9 cellular contexts compared by ENCODE assay signal in genomic region chr4:2280531-2281300, GRCh38. TPM values are rescaled to one million over a fixed set of nuclear protein-coding genes. Genes with fewer than 3 reads are reported as not detected.
DNase-seq lines count a peak whose midpoint lies in the region; TF ChIP-seq lines count a peak whose summit lies in the region.
"Had no signal": no experiment of that assay in that cellular context is flagged by ENCODE, and none has a peak within 500 bp of the region (broad histone marks: within the 10 kb centered on the region; RNA-seq: fewer than 3 reads in every experiment).

No MANE protein-coding gene starts in this region.

- H4K8ac ChIP-seq in H9 (replicated peaks; ENCODE audit: insufficient read length, low read depth, low read length), result no peak overlapping the region

- H3K4ac ChIP-seq in H9 (ENCODE audit: low read depth, low read length), result no peak overlapping the region

- peak; percentile 4 for DNase-seq in NCI-H510A treated with DMSO at 0.1 percent for 48 hours (lab: John Stamatoyannopoulos, UW)
- DNase-seq in NCI-H510A (lab: John Stamatoyannopoulos, UW), result no peak
- no peak for DNase-seq in MM.1S
- DNase-seq in chondrocyte (ENCODE audit: low spot score), result no peak
- peak; percentile 67 for DNase-seq in pons (ENCODE audit: low spot score)
- no peak for DNase-seq in NCI-H748 (lab: John Stamatoyannopoulos, UW; ENCODE audit: unreplicated experiment)
- no peak for DNase-seq in NOMO-1 treated with DMSO at 0.1 percent for 48 hours (lab: John Stamatoyannopoulos, UW; ENCODE audit: unreplicated experiment)
- DNase-seq in H9, result no peak
- DNase-seq: NCI-H1694 treated with DMSO at 0.1 percent for 48 hours had no signal

- no peaks in the 10 kb centered on the region for H4K20me1 ChIP-seq in MM.1S (ENCODE audit: insufficient read depth, low read length)
- no peaks in the 10 kb centered on the region for H4K20me1 ChIP-seq in H9 (ENCODE audit: control insufficient read depth, insufficient read depth, insufficient read length)

- H3T11ph ChIP-seq in H9 (ENCODE audit: low read length), result no peak overlapping the region

- H3K27me3 Mint-ChIP-seq in chondrocyte (ENCODE audit: low read depth), result no peaks in the 10 kb centered on the region
- peaks cover 3% of the 10 kb centered on the region for H3K27me3 Mint-ChIP-seq in H9 (ENCODE audit: low read depth)

- no peaks in the 10 kb centered on the region for H3K23me2 ChIP-seq in H9 (ENCODE audit: insufficient read length, low read depth, low read length, poor library complexity, severe bottlenecking)

- no peaks in the 10 kb centered on the region for H3K9me2 ChIP-seq in MM.1S (replicated peaks; ENCODE audit: insufficient read depth, low read length)

- H2BK15ac ChIP-seq in H9 (ENCODE audit: low read depth, low read length), result no peak overlapping the region; the same call in 1 of the 2 replicates

- H3K27ac ChIP-seq in MM.1S (ENCODE audit: low read length) (peak overlapping the region; percentile 86; the same call in 1 of the 2 replicates), H9 (ENCODE audit: insufficient read length, low read depth, low read length) (no peak overlapping the region)

- no peak overlapping the region for H3K23ac ChIP-seq in H9 (ENCODE audit: insufficient read length, low read depth, low read length)

- no CpG with 5 or more reads among the region's 13 CpGs for WGBS in H9 (ENCODE audit: extremely low coverage, insufficient read length, low lambda C conversion rate)

- no peak overlapping the region for H4K91ac ChIP-seq in H9 (ENCODE audit: insufficient read length, low read depth, low read length)

- H3K18ac ChIP-seq in H9 (ENCODE audit: insufficient read length, low read depth, low read length), result no peak overlapping the region

- H3K56ac ChIP-seq in H9 (ENCODE audit: insufficient read length, low read depth, low read length), result no peak overlapping the region

- no peak overlapping the region for H3K27ac Mint-ChIP-seq in chondrocyte (ENCODE audit: unreplicated experiment)
- H3K27ac Mint-ChIP-seq in H9, result no peak overlapping the region

- no peak overlapping the region for H2BK5ac ChIP-seq in H9 (ENCODE audit: insufficient read length, low read length)

- no peak overlapping the region for H3K9ac ChIP-seq in MM.1S (ENCODE audit: low read length)
- no peak overlapping the region for H3K9ac ChIP-seq in H9 (ENCODE audit: extremely low read depth, insufficient read length, low read length)

- H2BK20ac ChIP-seq in H9 (ENCODE audit: low read depth, low read length, poor library complexity, severe bottlenecking), result no peak overlapping the region

- no peak overlapping the region for H4K5ac ChIP-seq in H9 (ENCODE audit: insufficient read length, low read depth, low read length)

- H3K9me3 Mint-ChIP-seq in chondrocyte (ENCODE audit: low read depth), result no peaks in the 10 kb centered on the region
- no peaks in the 10 kb centered on the region for H3K9me3 Mint-ChIP-seq in H9

- no peaks in the 10 kb centered on the region for H3K36me3 ChIP-seq in MM.1S (replicated peaks; ENCODE audit: insufficient read depth, low read length)

- H2BK120ac ChIP-seq in H9 (ENCODE audit: low read depth, low read length, poor library complexity, severe bottlenecking), result no peak overlapping the region

- no peaks in the 10 kb centered on the region for H3K9me3 ChIP-seq in MM.1S (replicated peaks; ENCODE audit: insufficient read depth, low read length)
- H3K9me3 ChIP-seq in H9 (ENCODE audit: control insufficient read depth, low read depth, low read length), result no peaks in the 10 kb centered on the region

- H3F3A ChIP-seq in MM.1S (ENCODE audit: insufficient read depth, low read length), result peaks cover 16% of the 10 kb centered on the region

- H3K4me3 Mint-ChIP-seq in chondrocyte (ENCODE audit: unreplicated experiment) (no peak overlapping the region), H9 (no peak overlapping the region)

- H2AFZ ChIP-seq in MM.1S (ENCODE audit: low read length) (no peak overlapping the region), H9 (ENCODE audit: low read length) (no peak overlapping the region)

- no peaks in the 10 kb centered on the region for H3K79me2 ChIP-seq in MM.1S (ENCODE audit: low read length)
- no peaks in the 10 kb centered on the region for H3K79me2 ChIP-seq in H9 (ENCODE audit: insufficient read depth, low read length)

- TF ChIP-seq CTCF in MM.1S (IDR thresholded peaks at IDR 0.05; ENCODE audit: low read length) (no peak), chondrocyte (IDR thresholded peaks at IDR 0.05) (peak; percentile 58), H9 (conservative IDR thresholded peaks at IDR 0.05) (no peak)

- no peak overlapping the region for H3K4me2 ChIP-seq in MM.1S (ENCODE audit: low read depth, low read length)
- no peak overlapping the region for H3K4me2 ChIP-seq in H9 (ENCODE audit: insufficient read depth, insufficient read length, low read length)

- no peak overlapping the region for H3K14ac ChIP-seq in H9 (ENCODE audit: insufficient read depth, low read length)

- no peaks in the 10 kb centered on the region for H3K36me3 Mint-ChIP-seq in chondrocyte (ENCODE audit: low read depth)
- no peaks in the 10 kb centered on the region; a peak in 1 of 7 replicates for H3K36me3 Mint-ChIP-seq in H9 (ENCODE audit: insufficient read depth in 1 of 3, low read depth in 3 of 3)

- peaks cover 5% of the 10 kb centered on the region for H3K4me1 Mint-ChIP-seq in chondrocyte (ENCODE audit: low read depth)
- H3K4me1 Mint-ChIP-seq in H9, result no peaks in the 10 kb centered on the region; a peak in 1 of 4 replicates

- no peak overlapping the region for H2BK12ac ChIP-seq in H9 (ENCODE audit: insufficient read length, low read depth, low read length)

- no peaks in the 10 kb centered on the region for H3K79me1 ChIP-seq in H9 (ENCODE audit: insufficient read depth, low read depth, low read length, poor library complexity, severe bottlenecking)

- no peak overlapping the region for H2AK5ac ChIP-seq in H9 (ENCODE audit: insufficient read length, low read length)

- H3K4me1 ChIP-seq in MM.1S (ENCODE audit: low read length), result peaks cover 20% of the 10 kb centered on the region
- no peaks in the 10 kb centered on the region for H3K4me1 ChIP-seq in H9 (ENCODE audit: insufficient read depth, low read length)

- no peak overlapping the region for H3K4me3 ChIP-seq in MM.1S (ENCODE audit: low read length)

- H3K27me3 ChIP-seq in MM.1S (replicated peaks; ENCODE audit: insufficient read depth, low read length) (no peaks in the 10 kb centered on the region), H9 (ENCODE audit: insufficient read depth, low read length) (no peaks in the 10 kb centered on the region)

RNA-seq across cellular contexts. Expression of gene MXD4, which starts 18.8 kb away (rescaled TPM):
- total RNA-seq in chondrocyte, result 80.3 to 114 TPM (median 82.7 TPM) in 3 replicates
- 24.1 and 25.4 TPM in 2 replicates for total RNA-seq in H9 (2021)

RNA-seq across cellular contexts. Expression of gene HAUS3, which starts 38.8 kb away (rescaled TPM):
- total RNA-seq in chondrocyte (8.6 to 12.5 TPM (median 10.0 TPM) in 3 replicates), H9 (2021) (18.0 and 19.1 TPM in 2 replicates)

RNA-seq across cellular contexts. Expression of gene POLN, which starts 38.8 kb away (rescaled TPM):
- 3.8 to 9.1 TPM (median 5.5 TPM) in 3 replicates for total RNA-seq in chondrocyte
- total RNA-seq in H9 (2021), result 0.74 and 1.5 TPM in 2 replicates

Comparison
In these comparisons a context has a peak if more than half of its experiments do, and no peak if none do; other contexts are left out.
1. DNase-seq: peak in NCI-H510A treated with DMSO at 0.1 percent for 48 hours (single experiment) and pons (single experiment); none in NCI-H510A (single experiment), MM.1S (single experiment), chondrocyte (single experiment), NCI-H748 (single experiment), NOMO-1 treated with DMSO at 0.1 percent for 48 hours (single experiment) and H9 (single experiment).